23 cellular contexts compared by ENCODE assay signal in the genomic region with DNA sequence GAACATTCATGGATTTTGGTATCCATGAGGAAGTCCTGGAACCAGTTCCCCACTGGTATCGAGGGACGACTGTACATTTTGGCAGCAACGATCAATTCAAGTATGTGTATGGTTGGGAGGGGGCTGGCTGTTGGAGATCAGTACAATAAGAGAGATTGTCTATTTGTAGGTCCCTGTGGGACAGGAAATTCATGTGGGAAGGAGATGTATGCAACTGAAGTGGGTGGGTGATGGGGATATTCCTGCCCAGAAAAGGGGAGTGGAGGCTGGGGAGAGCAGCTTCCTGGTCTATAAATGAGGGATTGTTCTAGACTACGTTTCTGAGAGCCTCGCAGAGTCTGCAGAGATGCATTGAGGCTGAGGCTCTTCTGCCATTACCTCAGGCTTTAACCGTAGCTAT.
DNase-seq lines count a peak whose midpoint lies in the region; ATAC-seq and TF ChIP-seq lines count a peak whose summit lies in the region.
"Had no signal": no experiment of that assay in that cellular context is flagged by ENCODE, and none has a peak within 500 bp of the region (broad histone marks: within the 10 kb centered on the region; RNA-seq: fewer than 3 reads in every experiment).

No MANE protein-coding gene starts in this region.

- no peaks in the 10 kb centered on the region; the same call in 1 of the 2 replicates for H3K36me3 ChIP-seq in GM23338 (ENCODE audit: insufficient read depth)
- H3K36me3 ChIP-seq: BE2C; BLaER1 treated with 17β-estradiol and CSF1 and Interleukin-3, amounts not matched to agents 10 nM and 100 nM; HAP-1 had no signal

- H3K27ac ChIP-seq in GM23338 (ENCODE audit: low read depth) = no peak overlapping the region
- H3K27ac ChIP-seq: A549; BLaER1 treated with 17β-estradiol and CSF1 and Interleukin-3, amounts not matched to agents 10 nM and 100 nM had no signal

- peak overlapping the region; percentile 50; the same call in 1 of the 2 replicates for H3K27ac Mint-ChIP-seq in GM23338
- peak overlapping the region; percentile 53 for H3K27ac Mint-ChIP-seq in neural crest cell (ENCODE audit: unreplicated experiment)
- H3K27ac Mint-ChIP-seq: CD14-positive monocyte; CD4-positive, alpha-beta T cell; CD8-positive, alpha-beta memory T cell; HFFc6 had no signal

- no peaks in the 10 kb centered on the region for H3K79me2 ChIP-seq in GM23338 (replicated peaks; ENCODE audit: insufficient read depth)

- intact Hi-C loops in left ventricle myocardium superior (cut with micrococcal nuclease) = no loop called here

- ATAC-seq in GM23338 = no peak
- ATAC-seq in GM18502 (IDR thresholded peaks at IDR 0.05; ENCODE audit: poor library complexity, unreplicated experiment) = no peak
- ATAC-seq in left ventricle myocardium superior = no peak
- ATAC-seq: A549 had no signal

- H3K4me3 ChIP-seq in GM23338 = no peak overlapping the region
- H3K4me3 ChIP-seq: A549; BLaER1 treated with 17β-estradiol and CSF1 and Interleukin-3, amounts not matched to agents 10 nM and 100 nM; HAP-1 had no signal

- 0 out of 2 replicates have a peak, but pooled peaks cover 2% of the 10 kb centered on the region for H3F3A ChIP-seq in GM23338 (replicated peaks; ENCODE audit: low read depth)

- H3K4me3 Mint-ChIP-seq in GM23338 = no peak overlapping the region
- no peak overlapping the region for H3K4me3 Mint-ChIP-seq in neural crest cell
- H3K4me3 Mint-ChIP-seq: CD14-positive monocyte; CD4-positive, alpha-beta T cell; CD8-positive, alpha-beta memory T cell; HFFc6 had no signal

- no peak for DNase-seq in GM23338 (ENCODE audit: low spot score)
- DNase-seq in RPMI7951 (ENCODE audit: low read depth) = peak; percentile 2
- DNase-seq in neural crest cell (ENCODE audit: low read depth, low spot score) = no peak
- DNase-seq in NCI-H1417 (lab: John Stamatoyannopoulos, UW) = no peak
- DNase-seq in left ventricle myocardium superior = no peak
- DNase-seq: 8988T; ACHN; AML-193; BE2C; Calu3; CD4-positive, alpha-beta T cell; CD8-positive, alpha-beta memory T cell; COR-L47; DMS53; DMS79 treated with DMSO at 0.1 percent for 48 hours; GF-D8; GOT3; HFFc6 had no signal

- peaks cover 6% of the 10 kb centered on the region; the same call in 1 of the 2 replicates for H3K9me2 ChIP-seq in GM23338 (ENCODE audit: insufficient read depth)

- H3K9me3 Mint-ChIP-seq in GM23338 (no peaks in the 10 kb centered on the region), neural crest cell (no peaks in the 10 kb centered on the region)
- H3K9me3 Mint-ChIP-seq: CD4-positive, alpha-beta T cell; CD8-positive, alpha-beta memory T cell; HFFc6 had no signal

- peaks cover 35% of the 10 kb centered on the region for H3K4me1 Mint-ChIP-seq in GM23338
- H3K4me1 Mint-ChIP-seq in neural crest cell = peaks cover 9% of the 10 kb centered on the region
- H3K4me1 Mint-ChIP-seq: CD14-positive monocyte; CD8-positive, alpha-beta memory T cell had no signal

- H3K27me3 Mint-ChIP-seq in GM23338 (ENCODE audit: insufficient read depth, low read depth, poor library complexity) (no peaks in the 10 kb centered on the region), neural crest cell (ENCODE audit: low read depth) (no peaks in the 10 kb centered on the region)

- no peaks in the 10 kb centered on the region for H4K20me1 ChIP-seq in GM23338 (replicated peaks; ENCODE audit: insufficient read depth)
- H4K20me1 ChIP-seq: BLaER1 treated with 17β-estradiol and CSF1 and Interleukin-3, amounts not matched to agents 10 nM and 100 nM had no signal

- H3K27me3 ChIP-seq in GM23338 (ENCODE audit: insufficient read depth) = no peaks in the 10 kb centered on the region
- H3K27me3 ChIP-seq: BE2C; BLaER1 treated with 17β-estradiol and CSF1 and Interleukin-3, amounts not matched to agents 10 nM and 100 nM had no signal

- no peak overlapping the region for H3K4me2 ChIP-seq in GM23338
- H3K4me2 ChIP-seq: A549; BLaER1 treated with 17β-estradiol and CSF1 and Interleukin-3, amounts not matched to agents 10 nM and 100 nM had no signal

- H3K36me3 Mint-ChIP-seq in GM23338 (ENCODE audit: low read depth) = no peaks in the 10 kb centered on the region
- no peaks in the 10 kb centered on the region for H3K36me3 Mint-ChIP-seq in neural crest cell (ENCODE audit: low read depth)
- H3K36me3 Mint-ChIP-seq: CD14-positive monocyte; CD8-positive, alpha-beta memory T cell had no signal

- no peak overlapping the region for H2AFZ ChIP-seq in GM23338

- peaks cover 30% of the 10 kb centered on the region for H3K4me1 ChIP-seq in GM23338 (ENCODE audit: insufficient read depth)
- H3K4me1 ChIP-seq: A549; BE2C; BLaER1 treated with 17β-estradiol and CSF1 and Interleukin-3, amounts not matched to agents 10 nM and 100 nM; HAP-1 had no signal

- TF ChIP-seq CTCF in GM23338 (conservative IDR thresholded peaks at IDR 0.05; ENCODE audit: low read depth in 2 of 2) (no peak), neural crest cell (conservative IDR thresholded peaks at IDR 0.05) (no peak)

TF ChIP-seq in GM23338, 12 proteins besides CTCF, POLR2A, EP300 and RAD21 (continues in another document):
- TF ChIP-seq JUNB (IDR thresholded peaks at IDR 0.05; ENCODE audit: unreplicated experiment) = no peak
- TF ChIP-seq, protein P1, sequence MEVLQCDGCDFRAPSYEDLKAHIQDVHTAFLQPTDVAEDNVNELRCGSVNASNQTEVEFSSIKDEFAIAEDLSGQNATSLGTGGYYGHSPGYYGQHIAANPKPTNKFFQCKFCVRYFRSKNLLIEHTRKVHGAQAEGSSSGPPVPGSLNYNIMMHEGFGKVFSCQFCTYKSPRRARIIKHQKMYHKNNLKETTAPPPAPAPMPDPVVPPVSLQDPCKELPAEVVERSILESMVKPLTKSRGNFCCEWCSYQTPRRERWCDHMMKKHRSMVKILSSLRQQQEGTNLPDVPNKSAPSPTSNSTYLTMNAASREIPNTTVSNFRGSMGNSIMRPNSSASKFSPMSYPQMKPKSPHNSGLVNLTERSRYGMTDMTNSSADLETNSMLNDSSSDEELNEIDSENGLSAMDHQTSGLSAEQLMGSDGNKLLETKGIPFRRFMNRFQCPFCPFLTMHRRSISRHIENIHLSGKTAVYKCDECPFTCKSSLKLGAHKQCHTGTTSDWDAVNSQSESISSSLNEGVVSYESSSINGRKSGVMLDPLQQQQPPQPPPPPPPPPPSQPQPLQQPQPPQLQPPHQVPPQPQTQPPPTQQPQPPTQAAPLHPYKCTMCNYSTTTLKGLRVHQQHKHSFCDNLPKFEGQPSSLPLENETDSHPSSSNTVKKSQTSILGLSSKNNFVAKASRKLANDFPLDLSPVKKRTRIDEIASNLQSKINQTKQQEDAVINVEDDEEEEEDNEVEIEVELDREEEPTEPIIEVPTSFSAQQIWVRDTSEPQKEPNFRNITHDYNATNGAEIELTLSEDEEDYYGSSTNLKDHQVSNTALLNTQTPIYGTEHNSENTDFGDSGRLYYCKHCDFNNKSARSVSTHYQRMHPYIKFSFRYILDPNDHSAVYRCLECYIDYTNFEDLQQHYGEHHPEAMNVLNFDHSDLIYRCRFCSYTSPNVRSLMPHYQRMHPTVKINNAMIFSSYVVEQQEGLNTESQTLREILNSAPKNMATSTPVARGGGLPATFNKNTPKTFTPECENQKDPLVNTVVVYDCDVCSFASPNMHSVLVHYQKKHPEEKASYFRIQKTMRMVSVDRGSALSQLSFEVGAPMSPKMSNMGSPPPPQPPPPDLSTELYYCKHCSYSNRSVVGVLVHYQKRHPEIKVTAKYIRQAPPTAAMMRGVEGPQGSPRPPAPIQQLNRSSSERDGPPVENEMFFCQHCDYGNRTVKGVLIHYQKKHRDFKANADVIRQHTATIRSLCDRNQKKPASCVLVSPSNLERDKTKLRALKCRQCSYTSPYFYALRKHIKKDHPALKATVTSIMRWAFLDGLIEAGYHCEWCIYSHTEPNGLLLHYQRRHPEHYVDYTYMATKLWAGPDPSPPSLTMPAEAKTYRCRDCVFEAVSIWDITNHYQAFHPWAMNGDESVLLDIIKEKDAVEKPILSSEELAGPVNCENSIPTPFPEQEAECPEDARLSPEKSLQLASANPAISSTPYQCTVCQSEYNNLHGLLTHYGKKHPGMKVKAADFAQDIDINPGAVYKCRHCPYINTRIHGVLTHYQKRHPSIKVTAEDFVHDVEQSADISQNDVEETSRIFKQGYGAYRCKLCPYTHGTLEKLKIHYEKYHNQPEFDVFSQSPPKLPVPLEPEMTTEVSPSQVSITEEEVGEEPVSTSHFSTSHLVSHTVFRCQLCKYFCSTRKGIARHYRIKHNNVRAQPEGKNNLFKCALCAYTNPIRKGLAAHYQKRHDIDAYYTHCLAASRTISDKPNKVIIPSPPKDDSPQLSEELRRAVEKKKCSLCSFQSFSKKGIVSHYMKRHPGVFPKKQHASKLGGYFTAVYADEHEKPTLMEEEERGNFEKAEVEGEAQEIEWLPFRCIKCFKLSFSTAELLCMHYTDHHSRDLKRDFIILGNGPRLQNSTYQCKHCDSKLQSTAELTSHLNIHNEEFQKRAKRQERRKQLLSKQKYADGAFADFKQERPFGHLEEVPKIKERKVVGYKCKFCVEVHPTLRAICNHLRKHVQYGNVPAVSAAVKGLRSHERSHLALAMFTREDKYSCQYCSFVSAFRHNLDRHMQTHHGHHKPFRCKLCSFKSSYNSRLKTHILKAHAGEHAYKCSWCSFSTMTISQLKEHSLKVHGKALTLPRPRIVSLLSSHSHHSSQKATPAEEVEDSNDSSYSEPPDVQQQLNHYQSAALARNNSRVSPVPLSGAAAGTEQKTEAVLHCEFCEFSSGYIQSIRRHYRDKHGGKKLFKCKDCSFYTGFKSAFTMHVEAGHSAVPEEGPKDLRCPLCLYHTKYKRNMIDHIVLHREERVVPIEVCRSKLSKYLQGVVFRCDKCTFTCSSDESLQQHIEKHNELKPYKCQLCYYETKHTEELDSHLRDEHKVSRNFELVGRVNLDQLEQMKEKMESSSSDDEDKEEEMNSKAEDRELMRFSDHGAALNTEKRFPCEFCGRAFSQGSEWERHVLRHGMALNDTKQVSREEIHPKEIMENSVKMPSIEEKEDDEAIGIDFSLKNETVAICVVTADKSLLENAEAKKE (CRISPR knock-in tag; IDR thresholded peaks at IDR 0.05) = no peak
- no peak for TF ChIP-seq POLR2AphosphoS5 (IDR thresholded peaks at IDR 0.05; ENCODE audit: low read depth)
